ENCODE assay signal across 8 cellular contexts in the genomic region with DNA sequence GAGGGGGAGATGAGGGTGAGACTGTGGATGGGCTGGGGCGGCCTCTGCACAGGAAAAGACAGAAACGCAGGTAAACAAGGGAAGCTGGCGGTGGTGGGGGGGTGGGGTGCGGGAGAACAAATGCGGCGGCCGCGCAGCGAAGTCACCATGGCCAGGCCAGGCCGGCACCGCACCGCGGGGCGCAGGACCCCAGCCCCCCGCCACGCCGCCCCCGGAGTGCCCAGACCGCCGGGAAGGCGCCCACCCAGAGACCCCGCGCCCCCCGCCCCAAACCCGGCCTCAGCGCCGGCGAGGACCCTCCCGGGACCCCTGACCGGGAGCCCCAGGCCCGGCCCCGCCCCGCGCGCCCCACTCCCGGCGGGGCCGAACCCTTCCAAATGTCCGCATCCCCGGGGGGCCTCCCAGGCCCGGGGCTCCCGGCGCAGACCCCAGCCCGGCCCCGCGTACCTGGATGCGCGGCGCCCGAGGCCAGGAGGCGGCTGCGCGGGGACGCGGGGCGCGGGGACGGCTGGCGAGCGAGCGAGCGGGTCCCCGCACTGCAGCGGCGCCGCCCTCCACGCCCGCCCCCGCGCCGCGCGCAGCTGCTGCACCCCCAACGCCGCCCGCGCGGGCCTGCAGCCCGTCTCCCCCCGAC. TPM values are rescaled to one million over a fixed set of nuclear protein-coding genes. Genes with fewer than 3 reads are reported as not detected.
DNase-seq lines count a peak whose midpoint lies in the region; ATAC-seq and TF ChIP-seq lines count a peak whose summit lies in the region.
"Had no signal": no experiment of that assay in that cellular context is flagged by ENCODE, and none has a peak within 500 bp of the region (broad histone marks: within the 10 kb centered on the region; RNA-seq: fewer than 3 reads in every experiment).

No MANE protein-coding gene starts in this region.

- peaks cover 4% of the 10 kb centered on the region for H3K27me3 Mint-ChIP-seq in H9 (ENCODE audit: low read depth)
- peaks cover 9% of the 10 kb centered on the region for H3K27me3 Mint-ChIP-seq in activated T-helper 17 cell treated with anti-CD3 and anti-CD28 coated beads, Interleukin-2, amount 50 U/mL, for 72 hours

- no peak overlapping the region for H2BK20ac ChIP-seq in H9 (ENCODE audit: low read depth, low read length, poor library complexity, severe bottlenecking)

- no peak overlapping the region for H3T11ph ChIP-seq in H9 (ENCODE audit: low read length)

- H3K9me3 Mint-ChIP-seq in H9 = peaks cover 0 to 1% of the 10 kb centered on the region in 2 experiments; a peak in 2 of 5 replicates
- no peaks in the 10 kb centered on the region for H3K9me3 Mint-ChIP-seq in activated T-helper 17 cell treated with anti-CD3 and anti-CD28 coated beads, Interleukin-2, amount 50 U/mL, for 72 hours

- no peak overlapping the region for H4K91ac ChIP-seq in H9 (ENCODE audit: insufficient read length, low read depth, low read length)

- peaks cover 3% of the 10 kb centered on the region for H3K23me2 ChIP-seq in H9 (ENCODE audit: insufficient read length, low read depth, low read length, poor library complexity, severe bottlenecking)

- H3K9me3 ChIP-seq in H9 (ENCODE audit: control insufficient read depth, low read depth, low read length) (no peaks in the 10 kb centered on the region), iPS DF 6.9 (ENCODE audit: control insufficient read depth, insufficient read depth, low read length) (no peaks in the 10 kb centered on the region), skeletal muscle satellite cell (replicated peaks; ENCODE audit: low read length) (no peaks in the 10 kb centered on the region)

- no peaks in the 10 kb centered on the region for H3K27me3 ChIP-seq in H9 (ENCODE audit: insufficient read depth, low read length)
- no peaks in the 10 kb centered on the region for H3K27me3 ChIP-seq in iPS DF 6.9 (ENCODE audit: control insufficient read depth, insufficient read depth, low read length)
- H3K27me3 ChIP-seq in skeletal muscle satellite cell (ENCODE audit: control insufficient read depth, insufficient read depth, low read length) = no peaks in the 10 kb centered on the region

- no peak overlapping the region for H2BK120ac ChIP-seq in H9 (ENCODE audit: low read depth, low read length, poor library complexity, severe bottlenecking)

- H3K9ac ChIP-seq in H9 (ENCODE audit: extremely low read depth, insufficient read length, low read length) (no peak overlapping the region), skeletal muscle satellite cell (ENCODE audit: low read depth, low read length) (peak overlapping the region; percentile 50)

- peaks cover 22 to 30% (median 26%) of the 10 kb centered on the region in 3 experiments for H3K36me3 Mint-ChIP-seq in H9 (ENCODE audit: insufficient read depth in 1 of 3, low read depth in 3 of 3)
- peaks cover 23% of the 10 kb centered on the region for H3K36me3 Mint-ChIP-seq in activated T-helper 17 cell treated with anti-CD3 and anti-CD28 coated beads, Interleukin-2, amount 50 U/mL, for 72 hours (ENCODE audit: low read depth)

- no peak overlapping the region for H3K23ac ChIP-seq in H9 (ENCODE audit: insufficient read length, low read depth, low read length)

- 0 out of 2 replicates have a peak overlapping the region, but pooled peaks have one; percentile 1 for H3K14ac ChIP-seq in H9 (ENCODE audit: insufficient read depth, low read length)

- H3K56ac ChIP-seq in H9 (ENCODE audit: insufficient read length, low read depth, low read length) = no peak overlapping the region

- H3K18ac ChIP-seq in H9 (ENCODE audit: insufficient read length, low read depth, low read length) = no peak overlapping the region

- H3K4me3 ChIP-seq in iPS DF 6.9 (ENCODE audit: low read length) (peak overlapping the region; percentile 6; the same call in 1 of the 2 replicates), skeletal muscle satellite cell (ENCODE audit: low read length) (peak overlapping the region; percentile 67)
- H3K4me3 ChIP-seq: GM12878 had no signal

- H3K4me1 ChIP-seq in H9 (ENCODE audit: insufficient read depth, low read length) (no peaks in the 10 kb centered on the region), iPS DF 6.9 (ENCODE audit: control insufficient read depth, insufficient read depth, low read length) (peaks cover 3% of the 10 kb centered on the region; the same call in 1 of the 2 replicates), skeletal muscle satellite cell (ENCODE audit: control insufficient read depth, insufficient read depth, low read length) (no peaks in the 10 kb centered on the region)

- H3K4me1 Mint-ChIP-seq in H9 = peaks cover 5 to 17% of the 10 kb centered on the region in 2 experiments
- peaks cover 7% of the 10 kb centered on the region for H3K4me1 Mint-ChIP-seq in activated T-helper 17 cell treated with anti-CD3 and anti-CD28 coated beads, Interleukin-2, amount 50 U/mL, for 72 hours

- H3K27ac ChIP-seq in H9 (ENCODE audit: insufficient read length, low read depth, low read length) = no peak overlapping the region
- no peak overlapping the region for H3K27ac ChIP-seq in iPS DF 6.9 (ENCODE audit: low read length)

- no peak overlapping the region for H2AFZ ChIP-seq in H9 (ENCODE audit: low read length)

- H3K27ac Mint-ChIP-seq in H9 = no peak overlapping the region
- H3K27ac Mint-ChIP-seq in activated T-helper 17 cell treated with anti-CD3 and anti-CD28 coated beads, Interleukin-2, amount 50 U/mL, for 72 hours = no peak overlapping the region

- no peak overlapping the region for H4K5ac ChIP-seq in H9 (ENCODE audit: insufficient read length, low read depth, low read length)

- no peaks in the 10 kb centered on the region for H4K20me1 ChIP-seq in H9 (ENCODE audit: control insufficient read depth, insufficient read depth, insufficient read length)

- H3K36me3 ChIP-seq in iPS DF 6.9 (ENCODE audit: control insufficient read depth, insufficient read depth, low read length) (no peaks in the 10 kb centered on the region), skeletal muscle satellite cell (ENCODE audit: insufficient read depth, low read length) (peaks cover 3% of the 10 kb centered on the region)

- H3K4me2 ChIP-seq in H9 (ENCODE audit: insufficient read depth, insufficient read length, low read length) (no peak overlapping the region), skeletal muscle satellite cell (ENCODE audit: low read length) (peak overlapping the region; percentile 74)

- no peak overlapping the region for H3K4ac ChIP-seq in H9 (ENCODE audit: low read depth, low read length)

- H2BK5ac ChIP-seq in H9 (ENCODE audit: insufficient read length, low read length) = no peak overlapping the region

- no peak overlapping the region for H2AK5ac ChIP-seq in H9 (ENCODE audit: insufficient read length, low read length)

- ATAC-seq in activated T-helper 17 cell treated with anti-CD3 and anti-CD28 coated beads, Interleukin-2, amount 50 U/mL, for 72 hours (replicated peaks) = peak; percentile 54
- ATAC-seq: GM12878 had no signal

- no peak overlapping the region for H2BK12ac ChIP-seq in H9 (ENCODE audit: insufficient read length, low read depth, low read length)

- TF ChIP-seq CTCF in H9 (conservative IDR thresholded peaks at IDR 0.05) = no peak

- DNase-seq in H9 (no peak), iPS DF 6.9 (ENCODE audit: low read depth, low spot score) (no peak), SHP77 treated with DMSO at 0.1 percent for 48 hours (lab: John Stamatoyannopoulos, UW) (no peak), activated gamma-delta T cell (lab: John Stamatoyannopoulos, UW) (no peak), GM19238 (ENCODE audit: insufficient read length, low spot score) (no peak)

- no CpG with 5 or more reads among the region's 80 CpGs for WGBS in H9 (ENCODE audit: extremely low coverage, insufficient read length, low lambda C conversion rate)
- WGBS in iPS DF 6.9 (ENCODE audit: insufficient coverage, insufficient read length) = no CpG with 5 or more reads among the region's 80 CpGs

- H3K4me3 Mint-ChIP-seq in H9 = no peak overlapping the region
- no peak overlapping the region for H3K4me3 Mint-ChIP-seq in activated T-helper 17 cell treated with anti-CD3 and anti-CD28 coated beads, Interleukin-2, amount 50 U/mL, for 72 hours

- peaks cover 9% of the 10 kb centered on the region for H3K79me1 ChIP-seq in H9 (ENCODE audit: insufficient read depth, low read depth, low read length, poor library complexity, severe bottlenecking)

- H2BK15ac ChIP-seq in H9 (ENCODE audit: low read depth, low read length) = no peak overlapping the region

- no peak overlapping the region for H4K8ac ChIP-seq in H9 (replicated peaks; ENCODE audit: insufficient read length, low read depth, low read length)

- H3K79me2 ChIP-seq in H9 (ENCODE audit: insufficient read depth, low read length) = no peaks in the 10 kb centered on the region; the same call in 1 of the 2 replicates

RNA-seq across cellular contexts. Expression of gene DNAAF5, which starts 14.4 kb away (rescaled TPM):
- 42.7 and 43.5 TPM in 2 replicates for total RNA-seq in H9 (2021)
- 10 to 100 TPM; 15.1 to 39.9 TPM for total RNA-seq in activated T-helper 17 cell treated with anti-CD3 and anti-CD28 coated beads, Interleukin-2, amount 50 U/mL, for 72 hours
- total RNA-seq in skeletal muscle satellite cell (2012; rRNA removed) = 40.6 and 41.1 TPM in 2 replicates

RNA-seq across cellular contexts. Expression of gene PRKAR1B, which starts 15.0 kb away (rescaled TPM):
- total RNA-seq in H9 (2021) = 43.3 and 44.2 TPM in 2 replicates
- 10 to 100 TPM; 26.2 to 56.0 TPM for total RNA-seq in activated T-helper 17 cell treated with anti-CD3 and anti-CD28 coated beads, Interleukin-2, amount 50 U/mL, for 72 hours
- 5.5 and 14.7 TPM in 2 replicates for total RNA-seq in skeletal muscle satellite cell (2012; rRNA removed)
